27 cellular contexts compared by ENCODE assay signal in the genomic region with DNA sequence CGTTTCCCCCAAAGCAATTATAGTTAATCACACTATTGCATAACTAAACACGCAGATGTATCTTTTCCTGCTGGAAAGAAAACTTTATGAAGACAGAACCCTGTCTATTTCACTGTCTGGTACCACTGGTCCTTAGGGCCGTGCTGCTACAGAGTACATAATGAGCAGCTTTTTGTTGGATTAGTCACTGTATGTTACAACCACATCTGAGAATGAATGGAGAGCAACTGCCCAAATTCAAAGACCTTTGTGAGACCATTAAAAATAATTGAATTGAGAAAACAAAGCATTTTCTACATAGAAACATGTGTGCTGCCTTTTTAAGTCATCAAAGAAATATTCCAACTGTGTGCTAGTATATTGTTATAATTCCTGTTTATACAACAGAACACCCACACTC.
"Had no signal": no experiment of that assay in that cellular context is flagged by ENCODE, and none has a peak within 500 bp of the region (broad histone marks: within the 10 kb centered on the region; RNA-seq: fewer than 3 reads in every experiment).

No MANE protein-coding gene starts in this region.

- ATAC-seq: activated CD8-positive, alpha-beta memory T cell treated with anti-CD3 and anti-CD28 coated beads, Interleukin-2, amount 10 ng/mL, durations not matched to agents 7 days and 5 days; activated naive CD8-positive, alpha-beta T cell treated with anti-CD3 and anti-CD28 coated beads, Interleukin-2, amount 50 U/mL, for 24 hours; Panc1; T-helper 17 cell had no signal

- H3K27ac ChIP-seq: VCaP had no signal

- DNase-seq: activated B cell treated with CpG ODN at 0.5 μM for 24 hours; activated CD4-positive, alpha-beta memory T cell treated with anti-CD3 and anti-CD28 coated beads for 36 hours; activated CD4-positive, alpha-beta T cell treated with anti-CD3 and anti-CD28 coated beads for 4 hours; activated CD4-positive, alpha-beta T cell treated with anti-CD3 and anti-CD28 coated beads, Interleukin-2, amount 50 U/mL, for 1 hour; activated CD4-positive, CD25-positive, alpha-beta regulatory T cell treated with anti-CD3 and anti-CD28 coated beads, Interleukin-2, amount 50 U/mL, for 72 hours; activated CD8-positive, alpha-beta memory T cell treated with anti-CD3 and anti-CD28 coated beads for 24 hours; activated CD8-positive, alpha-beta memory T cell treated with anti-CD3 and anti-CD28 coated beads, Interleukin-2, amount 10 ng/mL, durations not matched to agents 7 days and 5 days; activated CD8-positive, alpha-beta memory T cell treated with anti-CD3 and anti-CD28 coated beads, Interleukin-2, amount 50 U/mL, for 48 hours; activated effector memory CD4-positive, alpha-beta T cell treated with Interleukin-2 at 50 U/mL for 16 hours; activated naive CD4-positive, alpha-beta T cell treated with anti-CD3 and anti-CD28 coated beads, Interleukin-2, amount 10 ng/mL, durations not matched to agents 7 days and 5 days; activated naive CD8-positive, alpha-beta T cell treated with anti-CD3 and anti-CD28 coated beads, Interleukin-2, amount 50 U/mL, for 24 hours; activated T-cell treated with anti-CD3 and anti-CD28 coated beads, Interleukin-2, amount 50 U/mL, for 48 hours; anterior cingulate cortex; Kasumi-1; KG1; MM.1S; MV-4-11; NCI-H1092; NCI-H1436 treated with DMSO at 0.1 percent for 48 hours; NCI-H1694 treated with DMSO at 0.1 percent for 48 hours; NCI-H2029; NCI-H345; NCI-H524 treated with DMSO at 0.1 percent for 48 hours; SHP77 treated with DMSO at 0.1 percent for 48 hours; T-helper 17 cell had no signal
